ENCODE assay signal across 29 cellular contexts in the genomic region with DNA sequence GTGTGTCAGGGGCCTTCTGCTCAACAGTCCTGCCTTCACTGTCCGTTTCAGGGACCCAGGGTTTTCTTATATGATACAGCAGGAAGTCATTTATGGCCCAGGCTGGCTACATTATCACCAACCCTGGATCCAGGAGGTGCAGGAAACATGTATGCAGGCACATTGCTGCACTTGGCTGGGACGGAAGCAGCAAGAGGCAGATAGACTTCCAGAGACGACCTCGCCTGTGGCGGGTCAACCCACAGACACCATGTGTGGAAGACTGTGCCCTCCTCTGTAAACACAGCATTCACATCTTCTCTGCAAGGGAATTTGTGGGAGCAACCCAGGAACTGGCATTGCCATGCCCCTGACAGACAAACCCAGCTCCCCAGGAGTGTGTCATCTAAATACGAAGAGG.
"Had no signal": no experiment of that assay in that cellular context is flagged by ENCODE, and none has a peak within 500 bp of the region (broad histone marks: within the 10 kb centered on the region; RNA-seq: fewer than 3 reads in every experiment).

No MANE protein-coding gene starts in this region.

- H3K4me3 Mint-ChIP-seq: activated CD4-positive, alpha-beta memory T cell treated with anti-CD3 and anti-CD28 coated beads for 36 hours; activated CD4-positive, alpha-beta T cell treated with anti-CD3 and anti-CD28 coated beads, Interleukin-2, amount 10 ng/mL, durations not matched to agents 24 days and 14 days; activated naive CD4-positive, alpha-beta T cell treated with anti-CD3 and anti-CD28 coated beads for 36 hours; activated naive CD8-positive, alpha-beta T cell treated with anti-CD3 and anti-CD28 coated beads, Interleukin-2, amount 10 ng/mL, durations not matched to agents 7 days and 5 days; activated T-helper 1 cell treated with anti-CD3 and anti-CD28 coated beads, Interleukin-12 subunit alpha, Interleukin-12 subunit beta, Interleukin-2, Interleukin-4 antibody, amounts not matched to agents 30 ng/mL and 10 ng/mL and 1 ng/mL, durations not matched to agents 14 hours and 24 hours and 36 hours; brain; natural killer cell; neural progenitor cell had no signal

- H3K27ac Mint-ChIP-seq: activated CD4-positive, alpha-beta memory T cell treated with anti-CD3 and anti-CD28 coated beads for 36 hours; activated CD4-positive, alpha-beta T cell treated with anti-CD3 and anti-CD28 coated beads, Interleukin-2, amount 10 ng/mL, durations not matched to agents 24 days and 14 days; activated naive CD4-positive, alpha-beta T cell treated with anti-CD3 and anti-CD28 coated beads for 36 hours; activated naive CD8-positive, alpha-beta T cell treated with anti-CD3 and anti-CD28 coated beads, Interleukin-2, amount 10 ng/mL, durations not matched to agents 7 days and 5 days; activated T-helper 1 cell treated with anti-CD3 and anti-CD28 coated beads, Interleukin-12 subunit alpha, Interleukin-12 subunit beta, Interleukin-2, Interleukin-4 antibody, amounts not matched to agents 30 ng/mL and 10 ng/mL and 1 ng/mL, durations not matched to agents 14 hours and 24 hours and 36 hours; brain; natural killer cell; neural progenitor cell had no signal

- H3K36me3 Mint-ChIP-seq: natural killer cell had no signal

- H3K4me1 Mint-ChIP-seq: activated CD4-positive, alpha-beta T cell treated with anti-CD3 and anti-CD28 coated beads, Interleukin-2, amount 10 ng/mL, durations not matched to agents 24 days and 14 days; brain; natural killer cell; neural progenitor cell had no signal

- H3K36me3 ChIP-seq: transverse colon had no signal

- ATAC-seq: activated CD4-positive, CD25-positive, alpha-beta regulatory T cell treated with anti-CD3 and anti-CD28 coated beads, Interleukin-2, amount 50 U/mL, for 24 hours; esophagus mucosa; left cardiac atrium; natural killer cell; right cardiac atrium had no signal

- H3K4me1 ChIP-seq: neural progenitor cell, transverse colon had no signal

- H3K9me3 ChIP-seq: ascending aorta had no signal

- DNase-seq: activated CD4-positive, alpha-beta memory T cell treated with anti-CD3 and anti-CD28 coated beads for 36 hours; activated CD4-positive, alpha-beta T cell treated with anti-CD3 and anti-CD28 coated beads, Interleukin-2, amount 10 ng/mL, durations not matched to agents 24 days and 14 days; activated CD8-positive, alpha-beta memory T cell treated with anti-CD3 and anti-CD28 coated beads, Interleukin-2, amount 50 U/mL, for 4 hours; activated effector memory CD4-positive, alpha-beta T cell treated with anti-CD3 and anti-CD28 coated beads, Interleukin-2, amount 50 U/mL, for 16 hours; activated naive CD4-positive, alpha-beta T cell treated with anti-CD3 and anti-CD28 coated beads for 36 hours; activated naive CD8-positive, alpha-beta T cell treated with anti-CD3 and anti-CD28 coated beads, Interleukin-2, amount 10 ng/mL, durations not matched to agents 7 days and 5 days; activated T-cell treated with anti-CD3 and anti-CD28 coated beads, Interleukin-2, amount 50 U/mL, for 1 hour; foreskin fibroblast; hippocampal formation; left cardiac atrium; mammary epithelial cell; midbrain; natural killer cell; posterior cingulate gyrus; right cardiac atrium; stimulated activated CD4-positive, alpha-beta T cell treated with anti-CD3 and anti-CD28 coated beads, Interleukin-15, amount 100 ng/mL, for 24 hours; stimulated activated CD4-positive, alpha-beta T cell treated with anti-CD3 and anti-CD28 coated beads, Interleukin-2, amount 100 ng/mL, for 24 hours; stimulated activated naive CD4-positive, alpha-beta T cell treated with Interleukin-2 at 50 U/mL for 16 hours; T-helper 2 cell; transverse colon had no signal

- H3K27me3 Mint-ChIP-seq: activated CD4-positive, alpha-beta memory T cell treated with anti-CD3 and anti-CD28 coated beads for 36 hours; activated CD4-positive, alpha-beta T cell treated with anti-CD3 and anti-CD28 coated beads, Interleukin-2, amount 10 ng/mL, durations not matched to agents 24 days and 14 days; activated naive CD8-positive, alpha-beta T cell treated with anti-CD3 and anti-CD28 coated beads, Interleukin-2, amount 10 ng/mL, durations not matched to agents 7 days and 5 days had no signal

- H3K27me3 ChIP-seq: ascending aorta, cardiac muscle cell, neural progenitor cell, transverse colon had no signal

- H3K4me3 ChIP-seq: ascending aorta, cardiac muscle cell, coronary artery, neural progenitor cell, transverse colon had no signal

- H3K9ac ChIP-seq: neural progenitor cell had no signal

- H3K27ac ChIP-seq: ascending aorta, cardiac muscle cell, coronary artery, neural progenitor cell, transverse colon, VCaP had no signal

- H3K9me3 Mint-ChIP-seq: natural killer cell had no signal

- H3K4me2 ChIP-seq: neural progenitor cell had no signal
